Comparison of ENCODE assay signal across 28 cellular contexts in the genomic region with DNA sequence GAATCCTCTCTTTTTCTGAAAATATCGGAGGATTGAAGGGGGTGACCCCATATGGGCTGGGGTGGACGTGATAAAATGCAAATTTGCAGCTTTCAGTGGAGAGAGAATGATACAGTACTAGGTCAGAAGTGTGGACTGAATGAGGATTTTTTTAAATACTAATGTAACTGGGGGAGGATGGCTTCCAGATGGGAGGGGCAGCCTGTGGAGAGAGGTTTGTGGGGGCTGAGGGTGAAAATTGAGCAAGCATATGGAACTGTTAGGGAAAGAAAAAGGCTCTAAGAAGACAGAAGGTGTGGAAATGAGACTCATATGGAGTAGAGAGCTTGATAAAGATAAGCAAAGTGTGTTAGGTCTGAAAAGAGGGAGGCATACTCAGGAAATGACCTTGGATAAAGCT.
"Had no signal": no experiment of that assay in that cellular context is flagged by ENCODE, and none has a peak within 500 bp of the region (broad histone marks: within the 10 kb centered on the region; RNA-seq: fewer than 3 reads in every experiment).

No MANE protein-coding gene starts in this region.

- H3K27ac ChIP-seq: neural progenitor cell, ovary, parathyroid adenoma, psoas muscle, skin epidermis, stomach, suprapubic skin, testis, tibial artery, transverse colon, upper lobe of right lung, uterus had no signal

- H3K79me2 ChIP-seq: parathyroid adenoma had no signal

- ATAC-seq: naive thymus-derived CD4-positive, alpha-beta T cell; natural killer cell; psoas muscle; right cardiac atrium; sciatic nerve; stimulated activated effector memory CD8-positive, alpha-beta T cell treated with anti-CD3 and anti-CD28 coated beads, Interleukin-12 subunit alpha, Interleukin-12 subunit beta, amount 100 ng/mL, for 72 hours; stimulated activated naive B cell treated with anti-CD40 and anti-IgM and Interleukin-4, amounts not matched to agents 10 μg/mL and 1 μg/mL and 100 μg/mL, for 72 hours; upper lobe of right lung had no signal

- H3K9me3 ChIP-seq: ovary, psoas muscle, stomach, suprapubic skin, testis, tibial artery, transverse colon, upper lobe of right lung, uterus had no signal

- H3K27me3 Mint-ChIP-seq: naive thymus-derived CD4-positive, alpha-beta T cell; progenitor cell of endocrine pancreas; stimulated activated naive B cell treated with anti-CD40 and anti-IgM and Interleukin-4, amounts not matched to agents 10 μg/mL and 1 μg/mL and 100 μg/mL, for 72 hours; stimulated activated naive CD8-positive, alpha-beta T cell treated with anti-CD3 and anti-CD28 coated beads, Interleukin-15, Interleukin-2, amounts not matched to agents 100 ng/mL and 50 ng/mL, for 24 hours; type B pancreatic cell had no signal

- H3K9me3 Mint-ChIP-seq: nephron; neural progenitor cell; stimulated activated naive B cell treated with anti-CD40 and anti-IgM and Interleukin-4, amounts not matched to agents 10 μg/mL and 1 μg/mL and 100 μg/mL, for 72 hours; type B pancreatic cell had no signal

- H3K4me1 ChIP-seq: neural progenitor cell, parathyroid adenoma, psoas muscle, stomach, suprapubic skin, testis, tibial artery, transverse colon, upper lobe of right lung, uterus had no signal

- H3K27ac Mint-ChIP-seq: naive thymus-derived CD4-positive, alpha-beta T cell; natural killer cell; neural progenitor cell; progenitor cell of endocrine pancreas; stimulated activated effector memory CD8-positive, alpha-beta T cell treated with anti-CD3 and anti-CD28 coated beads, Interleukin-12 subunit alpha, Interleukin-12 subunit beta, amount 100 ng/mL, for 72 hours; stimulated activated naive B cell treated with anti-CD40 and anti-IgM and Interleukin-4, amounts not matched to agents 10 μg/mL and 1 μg/mL and 100 μg/mL, for 72 hours; stimulated activated naive CD8-positive, alpha-beta T cell treated with anti-CD3 and anti-CD28 coated beads, Interleukin-15, Interleukin-2, amounts not matched to agents 100 ng/mL and 50 ng/mL, for 24 hours; type B pancreatic cell had no signal

- H3K4me3 Mint-ChIP-seq: naive thymus-derived CD4-positive, alpha-beta T cell; natural killer cell; nephron; neural progenitor cell; stimulated activated effector memory CD8-positive, alpha-beta T cell treated with anti-CD3 and anti-CD28 coated beads, Interleukin-12 subunit alpha, Interleukin-12 subunit beta, amount 100 ng/mL, for 72 hours; stimulated activated naive B cell treated with anti-CD40 and anti-IgM and Interleukin-4, amounts not matched to agents 10 μg/mL and 1 μg/mL and 100 μg/mL, for 72 hours; stimulated activated naive CD8-positive, alpha-beta T cell treated with anti-CD3 and anti-CD28 coated beads, Interleukin-15, Interleukin-2, amounts not matched to agents 100 ng/mL and 50 ng/mL, for 24 hours; type B pancreatic cell had no signal

- H3K36me3 Mint-ChIP-seq: naive thymus-derived CD4-positive, alpha-beta T cell; natural killer cell; neural progenitor cell; stimulated activated effector memory CD8-positive, alpha-beta T cell treated with anti-CD3 and anti-CD28 coated beads, Interleukin-12 subunit alpha, Interleukin-12 subunit beta, amount 100 ng/mL, for 72 hours; stimulated activated naive B cell treated with anti-CD40 and anti-IgM and Interleukin-4, amounts not matched to agents 10 μg/mL and 1 μg/mL and 100 μg/mL, for 72 hours; type B pancreatic cell had no signal

- DNase-seq: naive thymus-derived CD4-positive, alpha-beta T cell; natural killer cell; occipital lobe; ovary; psoas muscle; right cardiac atrium; stimulated activated CD4-positive, alpha-beta T cell treated with anti-CD3 and anti-CD28 coated beads, Interleukin-15, amount 100 ng/mL, for 24 hours; stimulated activated CD4-positive, alpha-beta T cell treated with anti-CD3 and anti-CD28 coated beads, Interleukin-2, amount 100 ng/mL, for 24 hours; stimulated activated CD4-positive, alpha-beta T cell treated with anti-CD3 and anti-CD28 coated beads, Interleukin-2, amount 100 ng/mL, for 48 hours; stimulated activated CD4-positive, alpha-beta T cell treated with anti-CD3 and anti-CD28 coated beads, Interleukin-4, amount 100 ng/mL, for 24 hours; stimulated activated naive B cell treated with anti-CD40 and anti-IgM and Interleukin-4, amounts not matched to agents 10 μg/mL and 1 μg/mL and 100 μg/mL, for 72 hours; stimulated activated naive CD4-positive, alpha-beta T cell treated with Interleukin-2 at 50 U/mL for 16 hours; stomach; testis; tibial artery; transverse colon; upper lobe of right lung; uterus had no signal

- H3K36me3 ChIP-seq: neural progenitor cell, ovary, stomach, suprapubic skin, tibial artery, transverse colon, upper lobe of right lung, uterus had no signal

- H3K4me2 ChIP-seq: neural progenitor cell had no signal

- H3K9ac ChIP-seq: neural progenitor cell, parathyroid adenoma had no signal

- H3K4me3 ChIP-seq: neural progenitor cell, ovary, psoas muscle, skin epidermis, stomach, suprapubic skin, testis, tibial artery, transverse colon, upper lobe of right lung, uterus had no signal

- H2AFZ ChIP-seq: neural progenitor cell, parathyroid adenoma had no signal

- H3K4me1 Mint-ChIP-seq: naive thymus-derived CD4-positive, alpha-beta T cell; natural killer cell; neural progenitor cell; stimulated activated effector memory CD8-positive, alpha-beta T cell treated with anti-CD3 and anti-CD28 coated beads, Interleukin-12 subunit alpha, Interleukin-12 subunit beta, amount 100 ng/mL, for 72 hours; stimulated activated naive B cell treated with anti-CD40 and anti-IgM and Interleukin-4, amounts not matched to agents 10 μg/mL and 1 μg/mL and 100 μg/mL, for 72 hours had no signal

- H3K27me3 ChIP-seq: neural progenitor cell, ovary, stomach, suprapubic skin, testis, tibial artery, transverse colon, upper lobe of right lung, uterus had no signal
